Comparison of ENCODE assay signal across 1 cellular context in the genomic region with DNA sequence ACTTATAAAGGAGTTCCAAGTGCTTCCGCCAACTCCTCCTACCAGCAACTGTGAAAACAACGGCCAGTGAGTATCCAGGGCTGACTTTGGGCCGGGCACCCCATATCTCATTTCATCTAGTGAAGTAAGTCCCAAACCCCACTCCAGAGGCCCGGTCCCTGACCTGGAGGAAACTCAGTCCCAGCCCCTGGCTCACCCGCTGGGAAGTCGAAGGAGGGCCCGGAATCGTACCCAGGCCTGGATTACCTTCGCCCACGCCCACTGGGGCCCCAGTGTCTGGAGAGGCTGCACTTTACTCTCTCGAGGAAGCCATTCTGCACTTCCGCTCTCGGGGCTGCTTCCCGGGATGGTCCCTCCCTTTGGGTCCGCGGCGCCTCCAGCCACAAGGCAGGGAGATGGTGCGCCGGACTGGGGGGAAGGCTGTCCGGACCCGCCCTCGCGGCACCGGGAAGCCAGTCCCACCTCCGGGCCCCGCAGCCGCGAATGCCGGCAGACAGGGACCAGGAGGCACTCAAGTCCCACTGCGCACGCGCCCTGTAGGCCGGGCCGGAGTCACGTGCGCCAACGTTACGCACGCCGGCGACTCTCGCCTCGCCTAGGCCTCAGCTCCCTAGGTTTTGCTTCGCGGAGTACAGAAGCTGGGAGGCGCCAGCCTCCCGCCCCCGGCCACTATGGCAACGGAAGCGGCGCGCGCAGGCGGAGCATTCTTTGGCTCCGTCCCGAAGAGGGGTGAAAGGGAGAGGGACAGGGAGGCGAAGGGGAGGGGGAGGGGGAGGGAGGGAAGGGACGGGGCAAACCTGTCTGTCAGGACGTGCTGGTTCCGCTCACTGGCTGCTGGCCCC.
TF ChIP-seq lines count a peak whose summit lies in the region.

A gene with protein sequence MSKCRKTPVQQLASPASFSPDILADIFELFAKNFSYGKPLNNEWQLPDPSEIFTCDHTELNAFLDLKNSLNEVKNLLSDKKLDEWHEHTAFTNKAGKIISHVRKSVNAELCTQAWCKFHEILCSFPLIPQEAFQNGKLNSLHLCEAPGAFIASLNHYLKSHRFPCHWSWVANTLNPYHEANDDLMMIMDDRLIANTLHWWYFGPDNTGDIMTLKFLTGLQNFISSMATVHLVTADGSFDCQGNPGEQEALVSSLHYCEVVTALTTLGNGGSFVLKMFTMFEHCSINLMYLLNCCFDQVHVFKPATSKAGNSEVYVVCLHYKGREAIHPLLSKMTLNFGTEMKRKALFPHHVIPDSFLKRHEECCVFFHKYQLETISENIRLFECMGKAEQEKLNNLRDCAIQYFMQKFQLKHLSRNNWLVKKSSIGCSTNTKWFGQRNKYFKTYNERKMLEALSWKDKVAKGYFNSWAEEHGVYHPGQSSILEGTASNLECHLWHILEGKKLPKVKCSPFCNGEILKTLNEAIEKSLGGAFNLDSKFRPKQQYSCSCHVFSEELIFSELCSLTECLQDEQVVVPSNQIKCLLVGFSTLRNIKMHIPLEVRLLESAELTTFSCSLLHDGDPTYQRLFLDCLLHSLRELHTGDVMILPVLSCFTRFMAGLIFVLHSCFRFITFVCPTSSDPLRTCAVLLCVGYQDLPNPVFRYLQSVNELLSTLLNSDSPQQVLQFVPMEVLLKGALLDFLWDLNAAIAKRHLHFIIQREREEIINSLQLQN (minus strand): TSS at position 513 of the 842 bp plus-strand sequence. CDS start 3,482 bp downstream, outside the sequence.

TF ChIP-seq in SK-N-SH, 30 proteins besides CTCF, POLR2A, EP300 and RAD21 (continued from another document):
- peak; percentile 26; the same call in 1 of the 2 replicates for TF ChIP-seq SIN3A (IDR thresholded peaks at IDR 0.05; ENCODE audit: borderline replicate concordance, low read depth, low read length)
- no peak for TF ChIP-seq CHD2 (IDR thresholded peaks at IDR 0.05; ENCODE audit: low read length, partially characterized antibody)
- no peak for TF ChIP-seq TEAD4 (IDR thresholded peaks at IDR 0.05; ENCODE audit: borderline replicate concordance, insufficient read depth)
- TF ChIP-seq, protein P1, sequence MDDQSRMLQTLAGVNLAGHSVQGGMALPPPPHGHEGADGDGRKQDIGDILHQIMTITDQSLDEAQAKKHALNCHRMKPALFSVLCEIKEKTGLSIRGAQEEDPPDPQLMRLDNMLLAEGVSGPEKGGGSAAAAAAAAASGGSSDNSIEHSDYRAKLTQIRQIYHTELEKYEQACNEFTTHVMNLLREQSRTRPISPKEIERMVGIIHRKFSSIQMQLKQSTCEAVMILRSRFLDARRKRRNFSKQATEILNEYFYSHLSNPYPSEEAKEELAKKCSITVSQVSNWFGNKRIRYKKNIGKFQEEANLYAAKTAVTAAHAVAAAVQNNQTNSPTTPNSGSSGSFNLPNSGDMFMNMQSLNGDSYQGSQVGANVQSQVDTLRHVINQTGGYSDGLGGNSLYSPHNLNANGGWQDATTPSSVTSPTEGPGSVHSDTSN (IDR thresholded peaks at IDR 0.05) = peak; percentile 56; the same call in 1 of the 2 replicates
- TF ChIP-seq MXI1 (IDR thresholded peaks at IDR 0.05; ENCODE audit: low read depth, low read length) = peak; percentile 89
- peak; percentile 72 for TF ChIP-seq ELF1 (IDR thresholded peaks at IDR 0.05)
